23 cellular contexts compared by ENCODE assay signal in genomic region chr1:210505601-210506564, GRCh38.
A peak's percentile ranks its signal among the peaks of the same experiment; 100 is the strongest.
DNase-seq lines count a peak whose midpoint lies in the region; ATAC-seq and TF ChIP-seq lines count a peak whose summit lies in the region.
"Had no signal": no experiment of that assay in that cellular context is flagged by ENCODE, and none has a peak within 500 bp of the region (broad histone marks: within the 10 kb centered on the region; RNA-seq: fewer than 3 reads in every experiment).

No MANE protein-coding gene starts in this region.

- TF ChIP-seq CTCF in HEK293 (tag by site-specific recombination; IDR thresholded peaks at IDR 0.05) (no peak), heart left ventricle (IDR thresholded peaks at IDR 0.05) (no peak), GM13976 (IDR thresholded peaks at IDR 0.05; ENCODE audit: borderline replicate concordance, control extremely low read depth, extremely low read depth, insufficient read depth, missing control alignments) (no peak)

- ATAC-seq in heart left ventricle (peak; percentile 87 to 95 (median 90)), HG02642 (IDR thresholded peaks at IDR 0.05; ENCODE audit: poor library complexity, unreplicated experiment) (no peak)
- ATAC-seq: activated CD8-positive, alpha-beta memory T cell treated with anti-CD3 and anti-CD28 coated beads, Interleukin-2, amount 10 ng/mL, durations not matched to agents 7 days and 5 days; stimulated activated naive CD8-positive, alpha-beta T cell treated with anti-CD3 and anti-CD28 coated beads, Interleukin-15, Interleukin-2, amounts not matched to agents 100 U/mL and 50 U/mL, for 24 hours had no signal

- DNase-seq in SK-N-DZ (ENCODE audit: low spot score) (peak; percentile 7), heart left ventricle (peak in 2 of 5 donors; percentile 8 to 25), retina (peak; percentile 13), NCI-H748 (lab: John Stamatoyannopoulos, UW; ENCODE audit: unreplicated experiment) (no peak), GM13976 (ENCODE audit: low spot score) (no peak)
- DNase-seq: activated CD4-positive, alpha-beta T cell treated with anti-CD3 and anti-CD28 coated beads, Interleukin-2, amount 10 ng/mL, durations not matched to agents 7 days and 5 days; activated CD8-positive, alpha-beta memory T cell treated with anti-CD3 and anti-CD28 coated beads, Interleukin-2, amount 10 ng/mL, durations not matched to agents 7 days and 5 days; CD4-positive, CD25-positive, alpha-beta regulatory T cell; glutamatergic neuron; kidney glomerular epithelial cell; MM.1S; naive B cell; NCI-H1436; NCI-H524; occipital lobe; Peyer's patch; stimulated activated CD4-positive, alpha-beta T cell treated with anti-CD3 and anti-CD28 coated beads, Interleukin-4, amount 100 ng/mL, for 4 hours; stimulated activated naive CD8-positive, alpha-beta T cell treated with anti-CD3 and anti-CD28 coated beads, Interleukin-15, Interleukin-2, amounts not matched to agents 100 U/mL and 50 U/mL, for 24 hours; T-helper 2 cell had no signal

- CTCF ChIA-PET in HEK293 (lab: Yijun Ruan, JAX), result interaction anchor here (0.7 kb wide), 2 partner anchors 799 to 974 kb away, joined by 3 read pairs; no protein-coding TSS in a partner anchor

- no peak overlapping the region for H3K4me3 ChIP-seq in HEK293 (ENCODE audit: low read depth, low read length)
- H3K4me3 ChIP-seq in heart left ventricle, result no peak overlapping the region
- H3K4me3 ChIP-seq: Peyer's patch, thoracic aorta had no signal

- no peaks in the 10 kb centered on the region for H3K9me3 ChIP-seq in HEK293 (ENCODE audit: control insufficient read depth, insufficient read depth, low read depth, low read length)
- H3K9me3 ChIP-seq in heart left ventricle, result no peaks in the 10 kb centered on the region
- H3K9me3 ChIP-seq: Peyer's patch, thoracic aorta had no signal

- TF ChIP-seq POLR2A in heart left ventricle (IDR thresholded peaks at IDR 0.05), result no peak

- H3K27ac ChIP-seq in HEK293 (ENCODE audit: extremely low read depth, low read depth, low read length), result no peak overlapping the region
- H3K27ac ChIP-seq in heart left ventricle, result peak overlapping the region in 7 of 12 donors; percentile 34 to 67 (median 57)
- H3K27ac ChIP-seq: Peyer's patch, thoracic aorta, VCaP had no signal

- H3K4me1 ChIP-seq in HEK293 (ENCODE audit: control insufficient read depth, insufficient read depth, low read length) (peaks cover 5% of the 10 kb centered on the region), heart left ventricle (peaks cover 0 to 12% (median 0%) of the 10 kb centered on the region in 12 donors)
- H3K4me1 ChIP-seq: Peyer's patch had no signal

- WGBS in heart left ventricle, 4 donors, result 43 to 57% (median 48%) methylated on average over 8 of the region's 8 CpGs

- no peaks in the 10 kb centered on the region for H3K27me3 ChIP-seq in heart left ventricle
- H3K27me3 ChIP-seq: Peyer's patch had no signal

- intact Hi-C loops in heart left ventricle (cut with DNase I), result no loop called here

- in situ Hi-C loops in GM13976 (cut with MboI; ENCODE audit: low sequenced_read_pairs, unreplicated experiment), result no loop called here

- H3K36me3 ChIP-seq in HEK293 (ENCODE audit: control insufficient read depth in 2 of 2, insufficient read depth in 1 of 2, low read length in 2 of 2), result no peaks in the 10 kb centered on the region
- no peaks in the 10 kb centered on the region for H3K36me3 ChIP-seq in heart left ventricle
- H3K36me3 ChIP-seq: Peyer's patch, thoracic aorta had no signal

- POLR2A ChIA-PET in HEK293 (lab: Yijun Ruan, JAX), result no interaction called here

TF ChIP-seq in HEK293, 187 proteins besides CTCF, POLR2A, EP300 and RAD21:
- no peak for TF ChIP-seq ZNF544 (tag by site-specific recombination; IDR thresholded peaks at IDR 0.05)
- TF ChIP-seq, protein P1, sequence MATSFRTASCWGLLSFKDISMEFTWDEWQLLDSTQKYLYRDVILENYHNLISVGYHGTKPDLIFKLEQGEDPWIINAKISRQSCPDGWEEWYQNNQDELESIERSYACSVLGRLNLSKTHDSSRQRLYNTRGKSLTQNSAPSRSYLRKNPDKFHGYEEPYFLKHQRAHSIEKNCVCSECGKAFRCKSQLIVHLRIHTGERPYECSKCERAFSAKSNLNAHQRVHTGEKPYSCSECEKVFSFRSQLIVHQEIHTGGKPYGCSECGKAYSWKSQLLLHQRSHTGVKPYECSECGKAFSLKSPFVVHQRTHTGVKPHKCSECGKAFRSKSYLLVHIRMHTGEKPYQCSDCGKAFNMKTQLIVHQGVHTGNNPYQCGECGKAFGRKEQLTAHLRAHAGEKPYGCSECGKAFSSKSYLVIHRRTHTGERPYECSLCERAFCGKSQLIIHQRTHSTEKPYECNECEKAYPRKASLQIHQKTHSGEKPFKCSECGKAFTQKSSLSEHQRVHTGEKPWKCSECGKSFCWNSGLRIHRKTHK (tag by site-specific recombination; IDR thresholded peaks at IDR 0.05), result no peak
- TF ChIP-seq ZBTB1 (tag by site-specific recombination; IDR thresholded peaks at IDR 0.05), result no peak
- TF ChIP-seq GLI2 (tag by site-specific recombination; IDR thresholded peaks at IDR 0.05; ENCODE audit: borderline replicate concordance, low read depth), result no peak
- no peak for TF ChIP-seq ZNF501 (tag by site-specific recombination; IDR thresholded peaks at IDR 0.05)
- TF ChIP-seq ZNF175 (tag by site-specific recombination; IDR thresholded peaks at IDR 0.05), result no peak
- TF ChIP-seq ZNF302 (tag by site-specific recombination; IDR thresholded peaks at IDR 0.05; ENCODE audit: low read depth), result no peak
- TF ChIP-seq GLIS1 (tag by site-specific recombination; IDR thresholded peaks at IDR 0.05), result peak; percentile 58
- TF ChIP-seq ZNF530 (tag by site-specific recombination; IDR thresholded peaks at IDR 0.05; ENCODE audit: low read depth), result no peak
- no peak for TF ChIP-seq ZXDB (tag by site-specific recombination; IDR thresholded peaks at IDR 0.05)
- TF ChIP-seq, protein P2, sequence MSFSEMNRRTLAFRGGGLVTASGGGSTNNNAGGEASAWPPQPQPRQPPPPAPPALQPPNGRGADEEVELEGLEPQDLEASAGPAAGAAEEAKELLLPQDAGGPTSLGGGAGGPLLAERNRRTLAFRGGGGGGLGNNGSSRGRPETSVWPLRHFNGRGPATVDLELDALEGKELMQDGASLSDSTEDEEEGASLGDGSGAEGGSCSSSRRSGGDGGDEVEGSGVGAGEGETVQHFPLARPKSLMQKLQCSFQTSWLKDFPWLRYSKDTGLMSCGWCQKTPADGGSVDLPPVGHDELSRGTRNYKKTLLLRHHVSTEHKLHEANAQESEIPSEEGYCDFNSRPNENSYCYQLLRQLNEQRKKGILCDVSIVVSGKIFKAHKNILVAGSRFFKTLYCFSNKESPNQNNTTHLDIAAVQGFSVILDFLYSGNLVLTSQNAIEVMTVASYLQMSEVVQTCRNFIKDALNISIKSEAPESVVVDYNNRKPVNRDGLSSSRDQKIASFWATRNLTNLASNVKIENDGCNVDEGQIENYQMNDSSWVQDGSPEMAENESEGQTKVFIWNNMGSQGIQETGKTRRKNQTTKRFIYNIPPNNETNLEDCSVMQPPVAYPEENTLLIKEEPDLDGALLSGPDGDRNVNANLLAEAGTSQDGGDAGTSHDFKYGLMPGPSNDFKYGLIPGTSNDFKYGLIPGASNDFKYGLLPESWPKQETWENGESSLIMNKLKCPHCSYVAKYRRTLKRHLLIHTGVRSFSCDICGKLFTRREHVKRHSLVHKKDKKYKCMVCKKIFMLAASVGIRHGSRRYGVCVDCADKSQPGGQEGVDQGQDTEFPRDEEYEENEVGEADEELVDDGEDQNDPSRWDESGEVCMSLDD (tag by site-specific recombination; IDR thresholded peaks at IDR 0.05), result no peak
- TF ChIP-seq YY1 (tag by site-specific recombination; IDR thresholded peaks at IDR 0.05), result no peak
- 0 out of 2 replicates have a peak, but pooled peaks have one; percentile 54 for TF ChIP-seq ZFP69B (tag by site-specific recombination; IDR thresholded peaks at IDR 0.05)
- TF ChIP-seq ZNF777 (tag by site-specific recombination; IDR thresholded peaks at IDR 0.05; ENCODE audit: borderline replicate concordance), result no peak
- TF ChIP-seq, protein P3, sequence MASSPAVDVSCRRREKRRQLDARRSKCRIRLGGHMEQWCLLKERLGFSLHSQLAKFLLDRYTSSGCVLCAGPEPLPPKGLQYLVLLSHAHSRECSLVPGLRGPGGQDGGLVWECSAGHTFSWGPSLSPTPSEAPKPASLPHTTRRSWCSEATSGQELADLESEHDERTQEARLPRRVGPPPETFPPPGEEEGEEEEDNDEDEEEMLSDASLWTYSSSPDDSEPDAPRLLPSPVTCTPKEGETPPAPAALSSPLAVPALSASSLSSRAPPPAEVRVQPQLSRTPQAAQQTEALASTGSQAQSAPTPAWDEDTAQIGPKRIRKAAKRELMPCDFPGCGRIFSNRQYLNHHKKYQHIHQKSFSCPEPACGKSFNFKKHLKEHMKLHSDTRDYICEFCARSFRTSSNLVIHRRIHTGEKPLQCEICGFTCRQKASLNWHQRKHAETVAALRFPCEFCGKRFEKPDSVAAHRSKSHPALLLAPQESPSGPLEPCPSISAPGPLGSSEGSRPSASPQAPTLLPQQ (tag by site-specific recombination; IDR thresholded peaks at IDR 0.05), result peak; percentile 67; the same call in 1 of the 2 replicates
- TF ChIP-seq ZNF645 (tag by site-specific recombination; IDR thresholded peaks at IDR 0.05), result no peak
- TF ChIP-seq ZNF623 (tag by site-specific recombination; IDR thresholded peaks at IDR 0.05), result no peak
- no peak for TF ChIP-seq BCL11A (tag by site-specific recombination; IDR thresholded peaks at IDR 0.05; ENCODE audit: low read depth)
- no peak for TF ChIP-seq ZNF202 (tag by site-specific recombination; IDR thresholded peaks at IDR 0.05; ENCODE audit: borderline replicate concordance)
- TF ChIP-seq GLIS2 (tag by site-specific recombination; IDR thresholded peaks at IDR 0.05), result no peak

Comparison
In these comparisons a context has a peak if more than half of its experiments do, and no peak if none do; other contexts are left out.
1. DNase-seq: peak in SK-N-DZ (single experiment) and retina (single experiment); none in NCI-H748 (single experiment) and GM13976 (single experiment).